Comparison of ENCODE assay signal across 17 cellular contexts in the genomic region with DNA sequence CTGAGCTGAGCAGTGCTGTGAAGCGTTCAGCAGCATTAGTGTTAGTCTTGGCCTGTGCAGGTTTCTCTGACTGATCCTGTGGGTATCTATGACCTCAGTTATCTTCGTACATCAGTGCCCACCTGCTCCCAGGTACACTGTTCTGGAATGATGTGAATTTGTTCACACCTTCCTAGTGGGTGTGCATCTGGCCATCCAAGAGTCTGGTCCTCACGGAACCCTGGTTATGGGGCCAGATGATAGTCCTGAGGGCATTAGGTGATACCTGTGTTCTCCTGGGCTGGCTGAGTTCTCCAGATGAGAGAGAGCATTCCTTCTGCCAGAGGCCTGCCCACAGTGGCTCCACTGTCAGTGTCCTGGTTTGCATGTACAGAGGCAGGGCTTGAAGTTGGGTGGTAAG. TPM values are rescaled to one million over a fixed set of nuclear protein-coding genes. Genes with fewer than 3 reads are reported as not detected.
DNase-seq lines count a peak whose midpoint lies in the region; ATAC-seq and TF ChIP-seq lines count a peak whose summit lies in the region.
"Had no signal": no experiment of that assay in that cellular context is flagged by ENCODE, and none has a peak within 500 bp of the region (broad histone marks: within the 10 kb centered on the region; RNA-seq: fewer than 3 reads in every experiment).

No MANE protein-coding gene starts in this region.

- CTCF ChIA-PET in CD8-positive, alpha-beta memory T cell (lab: Charles Lee) = interaction anchor here (1.8 kb wide), 1 partner anchor 14 kb away, joined by 11 read pairs; no protein-coding TSS in a partner anchor
- CTCF ChIA-PET in T-cell (lab: Charles Lee) = no interaction called here

- H3K27ac ChIP-seq in CD8-positive, alpha-beta memory T cell (ENCODE audit: low read depth, low read length) = no peak overlapping the region
- peak overlapping the region; percentile 96 for H3K27ac ChIP-seq in endodermal cell (ENCODE audit: low read depth, low read length)
- H3K27ac ChIP-seq: tibial artery had no signal

- POLR2A ChIA-PET in CD8-positive, alpha-beta memory T cell (lab: Charles Lee) = no interaction called here
- POLR2A ChIA-PET in T-cell (lab: Charles Lee) = no interaction called here

- H3K4me1 ChIP-seq in CD8-positive, alpha-beta memory T cell (ENCODE audit: insufficient read depth, low read length) = peaks cover 63% of the 10 kb centered on the region
- peaks cover 6% of the 10 kb centered on the region for H3K4me1 ChIP-seq in endodermal cell (ENCODE audit: control insufficient read depth, insufficient read depth, low read length)

- no peaks in the 10 kb centered on the region for H3K27me3 ChIP-seq in CD8-positive, alpha-beta memory T cell (ENCODE audit: insufficient read depth, low read length, poor library complexity, severe bottlenecking)
- no peaks in the 10 kb centered on the region for H3K27me3 ChIP-seq in endodermal cell (ENCODE audit: control insufficient read depth, insufficient read depth, low read length, poor library complexity, severe bottlenecking)
- H3K27me3 ChIP-seq: tibial artery had no signal

- H3K27ac Mint-ChIP-seq in CD8-positive, alpha-beta memory T cell = peak overlapping the region; percentile 38 to 90 (median 80)
- H3K27ac Mint-ChIP-seq in T-cell (peak overlapping the region; percentile 64 to 75), endodermal cell (peak overlapping the region; percentile 85), neural crest cell (ENCODE audit: unreplicated experiment) (peak overlapping the region; percentile 97)
- H3K27ac Mint-ChIP-seq: activated CD4-positive, alpha-beta T cell treated with anti-CD3 and anti-CD28 coated beads, Interleukin-2, amount 10 ng/mL, durations not matched to agents 24 days and 14 days had no signal

- H3K27me3 Mint-ChIP-seq in CD8-positive, alpha-beta memory T cell = no peaks in the 10 kb centered on the region
- H3K27me3 Mint-ChIP-seq in T-cell (no peaks in the 10 kb centered on the region), endodermal cell (ENCODE audit: insufficient read depth) (no peaks in the 10 kb centered on the region), neural crest cell (ENCODE audit: low read depth) (no peaks in the 10 kb centered on the region)
- H3K27me3 Mint-ChIP-seq: activated CD4-positive, alpha-beta T cell treated with anti-CD3 and anti-CD28 coated beads, Interleukin-2, amount 10 ng/mL, durations not matched to agents 24 days and 14 days; dendritic cell treated with granulocyte-macrophage colony-stimulating factor and Interleukin-4, amounts not matched to agents 40 ng/mL and 50 ng/mL, for 4 days had no signal

- 90 to 94% methylated on average over 3 of the region's 3 CpGs for WGBS in endodermal cell (ENCODE audit: insufficient coverage in 1 of 2, insufficient read length in 1 of 2), 2 experiments

- H3K9me3 ChIP-seq in CD8-positive, alpha-beta memory T cell (ENCODE audit: low read length) = peaks cover 4% of the 10 kb centered on the region
- H3K9me3 ChIP-seq in endodermal cell (ENCODE audit: control insufficient read depth, low read length) = peaks cover 34% of the 10 kb centered on the region
- H3K9me3 ChIP-seq: tibial artery had no signal

- H3K4me1 Mint-ChIP-seq in CD8-positive, alpha-beta memory T cell = peaks cover 88 to 93% (median 91%) of the 10 kb centered on the region in 3 donors
- H3K4me1 Mint-ChIP-seq in T-cell (peaks cover 88 to 90% (median 89%) of the 10 kb centered on the region in 3 donors), endodermal cell (peaks cover 49% of the 10 kb centered on the region), neural crest cell (peaks cover 52% of the 10 kb centered on the region)

- peaks cover 0 to 8% (median 7%) of the 10 kb centered on the region in 5 donors for H3K9me3 Mint-ChIP-seq in CD8-positive, alpha-beta memory T cell
- peaks cover 2 to 4% (median 3%) of the 10 kb centered on the region in 3 donors for H3K9me3 Mint-ChIP-seq in T-cell
- peaks cover 21% of the 10 kb centered on the region for H3K9me3 Mint-ChIP-seq in endodermal cell
- peaks cover 7% of the 10 kb centered on the region for H3K9me3 Mint-ChIP-seq in neural crest cell
- H3K9me3 Mint-ChIP-seq: dendritic cell treated with granulocyte-macrophage colony-stimulating factor and Interleukin-4, amounts not matched to agents 40 ng/mL and 50 ng/mL, for 4 days had no signal

- H3K36me3 ChIP-seq in CD8-positive, alpha-beta memory T cell (ENCODE audit: insufficient read depth, low read length) = peaks cover 12% of the 10 kb centered on the region
- H3K36me3 ChIP-seq in endodermal cell (ENCODE audit: control insufficient read depth, insufficient read depth, low read length) = peaks cover 76% of the 10 kb centered on the region
- H3K36me3 ChIP-seq: tibial artery had no signal

- TF ChIP-seq CTCF in endodermal cell (conservative IDR thresholded peaks at IDR 0.05) = no peak
- TF ChIP-seq CTCF in neural crest cell (conservative IDR thresholded peaks at IDR 0.05) = no peak

- H3K4me3 ChIP-seq in CD8-positive, alpha-beta memory T cell (ENCODE audit: low read length) = no peak overlapping the region
- H3K4me3 ChIP-seq in endodermal cell (ENCODE audit: low read length) = no peak overlapping the region
- H3K4me3 ChIP-seq: skin epidermis, tibial artery had no signal

- H3K36me3 Mint-ChIP-seq in CD8-positive, alpha-beta memory T cell = peaks cover 13 to 64% (median 18%) of the 10 kb centered on the region in 3 donors
- H3K36me3 Mint-ChIP-seq in T-cell (peaks cover 42% of the 10 kb centered on the region), endodermal cell (ENCODE audit: low read depth) (peaks cover 49% of the 10 kb centered on the region), neural crest cell (ENCODE audit: low read depth) (peaks cover 18% of the 10 kb centered on the region)

- peak overlapping the region in 1 of 7 donors; percentile 28 for H3K4me3 Mint-ChIP-seq in CD8-positive, alpha-beta memory T cell
- H3K4me3 Mint-ChIP-seq in T-cell (no peak overlapping the region), endodermal cell (no peak overlapping the region), neural crest cell (no peak overlapping the region)
- H3K4me3 Mint-ChIP-seq: activated CD4-positive, alpha-beta T cell treated with anti-CD3 and anti-CD28 coated beads, Interleukin-2, amount 10 ng/mL, durations not matched to agents 24 days and 14 days; dendritic cell treated with granulocyte-macrophage colony-stimulating factor and Interleukin-4, amounts not matched to agents 40 ng/mL and 50 ng/mL, for 4 days had no signal

- DNase-seq in CD8-positive, alpha-beta memory T cell = no peak
- DNase-seq in T-cell (no peak), endodermal cell (peak; percentile 35), neural crest cell (ENCODE audit: low read depth, low spot score) (no peak), NCI-H524 treated with DMSO at 0.1 percent for 48 hours (lab: John Stamatoyannopoulos, UW) (no peak), GM19240 (ENCODE audit: insufficient read length, low spot score) (no peak)
- no peak for DNase-seq in stimulated activated naive CD8-positive, alpha-beta T cell treated with anti-CD3 and anti-CD28 coated beads, Interleukin-15, Interleukin-2, amounts not matched to agents 100 U/mL and 50 U/mL, for 24 hours
- DNase-seq: activated CD4-positive, alpha-beta T cell treated with anti-CD3 and anti-CD28 coated beads, Interleukin-2, amount 10 ng/mL, durations not matched to agents 24 days and 14 days; amygdala; NCI-H2029 treated with DMSO at 0.1 percent for 48 hours; NCI-H510A had no signal

- no peak for ATAC-seq in T-cell (replicated peaks in 1 of 4)
- ATAC-seq in GM21723 (IDR thresholded peaks at IDR 0.05; ENCODE audit: unreplicated experiment) = no peak
- ATAC-seq in stimulated activated naive CD8-positive, alpha-beta T cell treated with anti-CD3 and anti-CD28 coated beads, Interleukin-15, Interleukin-2, amounts not matched to agents 100 U/mL and 50 U/mL, for 24 hours = no peak
- ATAC-seq: esophagus mucosa, HepG2 had no signal

- H3K9ac ChIP-seq in endodermal cell (ENCODE audit: extremely low read depth, low read length, poor library complexity, severe bottlenecking) = no peak overlapping the region

RNA-seq across cellular contexts. Expression of gene INPP4A, which starts 57.2 kb away (rescaled TPM):
- 10 to 100 TPM; 41.0 to 46.9 TPM for total RNA-seq in CD8-positive, alpha-beta memory T cell
- polyA plus RNA-seq in CD8-positive, alpha-beta memory T cell = 61.4 TPM
- 100 to 1,000 TPM; 126 to 153 (median 136) TPM for total RNA-seq in T-cell
- 10 to 100 TPM; 84.9 to 94.2 TPM for total RNA-seq in endodermal cell
- polyA plus RNA-seq in endodermal cell (2013, experiment 1 of 2) = 31.9 TPM
- polyA plus RNA-seq in endodermal cell (2013, experiment 2 of 2) = 33.3 TPM
- total RNA-seq in neural crest cell = 29.9 and 32.4 TPM in 2 replicates
